In the genomic region with DNA sequence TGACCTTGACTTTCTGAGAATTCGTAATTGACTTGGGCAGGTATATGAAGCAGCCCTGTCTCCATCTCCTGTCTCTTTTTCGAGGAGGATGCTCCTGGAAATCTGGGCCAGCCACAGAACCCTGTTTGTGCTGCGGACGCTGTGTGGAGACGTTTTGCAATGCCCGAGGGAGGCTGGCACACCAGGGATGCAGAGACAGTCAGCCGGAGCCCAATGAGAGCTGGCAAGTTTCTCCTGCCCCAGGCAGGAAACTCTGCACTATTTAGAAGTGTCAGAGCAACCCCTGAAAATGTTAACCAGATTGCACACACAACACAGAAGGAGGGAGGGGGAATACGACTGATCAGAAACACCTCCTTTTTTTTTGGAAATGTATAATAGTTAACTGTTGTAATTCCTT, we compare ENCODE assay signal across 25 cellular contexts.
A peak's percentile ranks its signal among the peaks of the same experiment; 100 is the strongest.
DNase-seq lines count a peak whose midpoint lies in the region; ATAC-seq, FAIRE-seq and TF ChIP-seq lines count a peak whose summit lies in the region.
"Had no signal": no experiment of that assay in that cellular context is flagged by ENCODE, and none has a peak within 500 bp of the region (broad histone marks: within the 10 kb centered on the region; RNA-seq: fewer than 3 reads in every experiment).

No MANE protein-coding gene starts in this region.

- intact Hi-C loops in CD4-positive, alpha-beta T cell (cut with DNase I, micrococcal nuclease): no loop called here

- POLR2A ChIA-PET in SK-N-SH (lab: Yijun Ruan, JAX): interaction anchor here (1.0 kb wide), 1 partner anchor 18 kb away, joined by 3 read pairs; no protein-coding TSS in a partner anchor
- POLR2A ChIA-PET in CD4-positive, alpha-beta T cell (lab: Charles Lee): interaction anchor here (0.7 to 1.8 kb wide), 4 partner anchors 30 to 105 kb away, joined by 3 to 4 read pairs (median 3); a partner anchor contains a TSS

- peaks cover 14% of the 10 kb centered on the region for H3K4me1 Mint-ChIP-seq in astrocyte (ENCODE audit: low read depth, unreplicated experiment)
- H3K4me1 Mint-ChIP-seq in CD4-positive, alpha-beta T cell (ENCODE audit: low read depth): peaks cover 43% of the 10 kb centered on the region

- H3K36me3 Mint-ChIP-seq in astrocyte (ENCODE audit: low read depth, unreplicated experiment): no peaks in the 10 kb centered on the region
- H3K36me3 Mint-ChIP-seq in CD4-positive, alpha-beta T cell (ENCODE audit: low read depth): no peaks in the 10 kb centered on the region
- H3K36me3 Mint-ChIP-seq: IgD-negative memory B cell had no signal

- H3K9me3 Mint-ChIP-seq in astrocyte (ENCODE audit: unreplicated experiment): no peaks in the 10 kb centered on the region
- no peaks in the 10 kb centered on the region for H3K9me3 Mint-ChIP-seq in CD4-positive, alpha-beta T cell
- H3K9me3 Mint-ChIP-seq: IgD-negative memory B cell had no signal

- H3K27me3 ChIP-seq in SK-N-SH (ENCODE audit: insufficient read depth): no peaks in the 10 kb centered on the region
- no peaks in the 10 kb centered on the region for H3K27me3 ChIP-seq in astrocyte (ENCODE audit: insufficient read depth, low read length)
- H3K27me3 ChIP-seq in CD4-positive, alpha-beta T cell (ENCODE audit: control insufficient read depth, insufficient read depth, low read length): no peaks in the 10 kb centered on the region
- H3K27me3 ChIP-seq in suprapubic skin: peaks cover 6% of the 10 kb centered on the region

- CTCF ChIA-PET in SK-N-SH (lab: Yijun Ruan, JAX): interaction anchor here (1.2 kb wide), 1 partner anchor 276 kb away, joined by 3 read pairs; a partner anchor contains a TSS
- CTCF ChIA-PET in CD4-positive, alpha-beta T cell (lab: Charles Lee): interaction anchor here (1.4 kb wide), 1 partner anchor 86 kb away, joined by 3 read pairs; no protein-coding TSS in a partner anchor

- H4K20me1 ChIP-seq in SK-N-SH (ENCODE audit: insufficient read depth) (no peaks in the 10 kb centered on the region), astrocyte (ENCODE audit: insufficient read depth, low read length) (no peaks in the 10 kb centered on the region)

- no peak for FAIRE-seq in astrocyte (lab: Jason Lieb, UNC)
- FAIRE-seq: A204.1, H54 had no signal

- H2AFZ ChIP-seq in SK-N-SH (ENCODE audit: low read depth) (no peak overlapping the region), astrocyte (ENCODE audit: low read depth, low read length) (peak overlapping the region; percentile 5)

- H3K27ac ChIP-seq in SK-N-SH (ENCODE audit: low read depth in 2 of 2, low read length in 1 of 2) (no peak overlapping the region), astrocyte (ENCODE audit: low read depth, low read length) (no peak overlapping the region), suprapubic skin (no peak overlapping the region)
- no peak overlapping the region for H3K27ac ChIP-seq in CD4-positive, alpha-beta T cell (ENCODE audit: low read depth, low read length)
- H3K27ac ChIP-seq: C4-2B, HL-60, KMS-11 had no signal

- DNase-seq in SK-N-SH (peak; percentile 43), NB4 (ENCODE audit: low read depth) (peak; percentile 7), astrocyte (ENCODE audit: low read depth) (no peak), NCI-H2029 (lab: John Stamatoyannopoulos, UW) (no peak), suprapubic skin (ENCODE audit: low spot score in 2 of 2) (no peak)
- no peak for DNase-seq in CD4-positive, alpha-beta T cell
- DNase-seq: DMS153, DND-41, MM.1S, NCI-H1092, NCI-H1436 treated with DMSO at 0.1 percent for 48 hours, NCI-H187 treated with DMSO at 0.1 percent for 48 hours, NCI-H226, NCI-H524, NCI-H774, PC-3, T-helper 1 cell had no signal

- H3K4me3 ChIP-seq in SK-N-SH (ENCODE audit: low read depth in 2 of 2, low read length in 1 of 2): no peak overlapping the region
- no peak overlapping the region for H3K4me3 ChIP-seq in NB4 (ENCODE audit: low read depth, low read length)
- H3K4me3 ChIP-seq in astrocyte (ENCODE audit: insufficient read depth, low read depth, low read length): no peak overlapping the region
- H3K4me3 ChIP-seq in suprapubic skin: no peak overlapping the region

- no peak overlapping the region for H3K4me2 ChIP-seq in SK-N-SH
- no peak overlapping the region for H3K4me2 ChIP-seq in astrocyte (ENCODE audit: low read length)
- H3K4me2 ChIP-seq: KMS-11 had no signal

- H3K4me3 Mint-ChIP-seq in astrocyte (ENCODE audit: unreplicated experiment): no peak overlapping the region
- H3K4me3 Mint-ChIP-seq in CD4-positive, alpha-beta T cell: no peak overlapping the region
- H3K4me3 Mint-ChIP-seq: B cell, IgD-negative memory B cell had no signal

- H3F3A ChIP-seq in SK-N-SH (replicated peaks; ENCODE audit: insufficient read depth): no peaks in the 10 kb centered on the region

- no peaks in the 10 kb centered on the region for H3K79me2 ChIP-seq in SK-N-SH (ENCODE audit: insufficient read depth)
- no peaks in the 10 kb centered on the region for H3K79me2 ChIP-seq in astrocyte (ENCODE audit: insufficient read depth, low read length)

- H3K4me1 ChIP-seq in SK-N-SH (ENCODE audit: control insufficient read depth in 1 of 2, insufficient read depth in 2 of 2, low read depth in 1 of 2, low read length in 1 of 2): peaks cover 0 to 9% of the 10 kb centered on the region in 2 experiments; a peak in 2 of 4 replicates
- no peaks in the 10 kb centered on the region for H3K4me1 ChIP-seq in astrocyte (ENCODE audit: insufficient read depth, low read length)
- H3K4me1 ChIP-seq in suprapubic skin: no peaks in the 10 kb centered on the region

- no peak overlapping the region for H3K27ac Mint-ChIP-seq in astrocyte (ENCODE audit: unreplicated experiment)
- no peak overlapping the region for H3K27ac Mint-ChIP-seq in CD4-positive, alpha-beta T cell
- H3K27ac Mint-ChIP-seq: B cell, IgD-negative memory B cell had no signal

- TF ChIP-seq RAD21 in SK-N-SH (IDR thresholded peaks at IDR 0.05; ENCODE audit: low read length): 0 out of 2 replicates have a peak, but pooled peaks have one; percentile 15

- TF ChIP-seq EP300 in SK-N-SH (IDR thresholded peaks at IDR 0.05; ENCODE audit: borderline replicate concordance in 1 of 2, low read depth in 1 of 2, low read length in 1 of 2) (0 out of 4 replicates have a peak, but pooled peaks of 1 of the 2 experiments have one; percentile 24), suprapubic skin (IDR thresholded peaks at IDR 0.05) (no peak)

- H3K9me2 ChIP-seq in SK-N-SH: no peaks in the 10 kb centered on the region

- WGBS in SK-N-SH (ENCODE audit: low lambda C conversion rate): 24% methylated on average over 8 of the region's 8 CpGs
- WGBS in suprapubic skin: 27% methylated on average over 8 of the region's 8 CpGs

- TF ChIP-seq POLR2A in NB4 (IDR thresholded peaks at IDR 0.05; ENCODE audit: extremely low read depth, insufficient read length) (no peak), suprapubic skin (IDR thresholded peaks at IDR 0.05) (no peak)

- H3K36me3 ChIP-seq in SK-N-SH (replicated peaks in 1 of 2; ENCODE audit: control insufficient read depth in 1 of 2, insufficient read depth in 2 of 2, low read length in 1 of 2): no peaks in the 10 kb centered on the region
- no peaks in the 10 kb centered on the region for H3K36me3 ChIP-seq in astrocyte (ENCODE audit: insufficient read depth, low read length)
- no peaks in the 10 kb centered on the region for H3K36me3 ChIP-seq in suprapubic skin

- TF ChIP-seq CTCF in SK-N-SH (IDR thresholded peaks at IDR 0.05) (no peak), NB4 (IDR thresholded peaks at IDR 0.05; ENCODE audit: low read depth, low read length) (no peak), astrocyte (IDR thresholded peaks at IDR 0.05; ENCODE audit: insufficient read depth, low read depth, low read length) (no peak), suprapubic skin (IDR thresholded peaks at IDR 0.05) (no peak)
- TF ChIP-seq CTCF in CD4-positive, alpha-beta T cell (IDR thresholded peaks at IDR 0.05): no peak

- ATAC-seq in SK-N-SH treated with all-trans-retinoic acid at 6 μM for 48 hours: no peak; the same call in 2 of the 3 replicates
- ATAC-seq in CD4-positive, alpha-beta T cell (ENCODE audit: poor library complexity): no peak
- ATAC-seq: PC-3 had no signal

- no peak overlapping the region for H3K9ac ChIP-seq in SK-N-SH
- no peak overlapping the region for H3K9ac ChIP-seq in astrocyte (ENCODE audit: low read length)
- H3K9ac ChIP-seq: KMS-11 had no signal

- no peaks in the 10 kb centered on the region; the same call in 1 of the 2 replicates for H3K9me3 ChIP-seq in SK-N-SH
- no peaks in the 10 kb centered on the region for H3K9me3 ChIP-seq in astrocyte (ENCODE audit: insufficient read depth, low read depth, low read length)
- no peaks in the 10 kb centered on the region for H3K9me3 ChIP-seq in CD4-positive, alpha-beta T cell (ENCODE audit: control insufficient read depth, low read length)
- H3K9me3 ChIP-seq in suprapubic skin: no peaks in the 10 kb centered on the region

- peaks cover 3% of the 10 kb centered on the region for H3K27me3 Mint-ChIP-seq in astrocyte (ENCODE audit: low read depth, unreplicated experiment)
- no peaks in the 10 kb centered on the region for H3K27me3 Mint-ChIP-seq in CD4-positive, alpha-beta T cell
- H3K27me3 Mint-ChIP-seq: B cell had no signal

TF ChIP-seq in SK-N-SH, 30 proteins besides CTCF, POLR2A, EP300 and RAD21:
- TF ChIP-seq MXI1 (IDR thresholded peaks at IDR 0.05; ENCODE audit: low read depth, low read length) (0 out of 2 replicates have a peak, but pooled peaks have one; percentile 34), RFX5 (IDR thresholded peaks at IDR 0.05; ENCODE audit: low read length) (no peak), CHD2 (IDR thresholded peaks at IDR 0.05; ENCODE audit: low read length, partially characterized antibody) (peak; percentile 10)
TF ChIP-seq in SK-N-SH: peak in this region for 2.

TF ChIP-seq in SK-N-SH treated with all-trans-retinoic acid at 6 μM for 48 hours, 23 proteins besides CTCF, POLR2A, EP300 and RAD21:
- TF ChIP-seq TCF4 (CRISPR knock-in tag; IDR thresholded peaks at IDR 0.05; ENCODE audit: borderline replicate concordance) (no peak), TOX (CRISPR knock-in tag; IDR thresholded peaks at IDR 0.05; ENCODE audit: borderline replicate concordance) (no peak), RARB (CRISPR knock-in tag; IDR thresholded peaks at IDR 0.05) (no peak), CSDC2 (CRISPR knock-in tag; IDR thresholded peaks at IDR 0.05) (no peak), OSR1 (CRISPR knock-in tag; IDR thresholded peaks at IDR 0.05) (no peak), ESRRG (CRISPR knock-in tag; IDR thresholded peaks at IDR 0.05) (no peak), ZC3H10 (CRISPR knock-in tag; IDR thresholded peaks at IDR 0.05) (no peak), ISL1 (CRISPR knock-in tag; IDR thresholded peaks at IDR 0.05) (no peak)
- TF ChIP-seq, protein P1, sequence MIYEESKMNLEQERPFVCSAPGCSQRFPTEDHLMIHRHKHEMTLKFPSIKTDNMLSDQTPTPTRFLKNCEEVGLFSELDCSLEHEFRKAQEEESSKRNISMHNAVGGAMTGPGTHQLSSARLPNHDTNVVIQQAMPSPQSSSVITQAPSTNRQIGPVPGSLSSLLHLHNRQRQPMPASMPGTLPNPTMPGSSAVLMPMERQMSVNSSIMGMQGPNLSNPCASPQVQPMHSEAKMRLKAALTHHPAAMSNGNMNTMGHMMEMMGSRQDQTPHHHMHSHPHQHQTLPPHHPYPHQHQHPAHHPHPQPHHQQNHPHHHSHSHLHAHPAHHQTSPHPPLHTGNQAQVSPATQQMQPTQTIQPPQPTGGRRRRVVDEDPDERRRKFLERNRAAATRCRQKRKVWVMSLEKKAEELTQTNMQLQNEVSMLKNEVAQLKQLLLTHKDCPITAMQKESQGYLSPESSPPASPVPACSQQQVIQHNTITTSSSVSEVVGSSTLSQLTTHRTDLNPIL (CRISPR knock-in tag; IDR thresholded peaks at IDR 0.05; ENCODE audit: low read depth): no peak

Comparison
In these comparisons a context has a peak if more than half of its experiments do, and no peak if none do; other contexts are left out.
1. DNase-seq: peak in SK-N-SH (single experiment) and NB4 (single experiment); none in astrocyte (single experiment), CD4-positive, alpha-beta T cell (0 of 10), NCI-H2029 (single experiment) and suprapubic skin (0 of 2).